Comparison of ENCODE assay signal across 23 cellular contexts in the genomic region with DNA sequence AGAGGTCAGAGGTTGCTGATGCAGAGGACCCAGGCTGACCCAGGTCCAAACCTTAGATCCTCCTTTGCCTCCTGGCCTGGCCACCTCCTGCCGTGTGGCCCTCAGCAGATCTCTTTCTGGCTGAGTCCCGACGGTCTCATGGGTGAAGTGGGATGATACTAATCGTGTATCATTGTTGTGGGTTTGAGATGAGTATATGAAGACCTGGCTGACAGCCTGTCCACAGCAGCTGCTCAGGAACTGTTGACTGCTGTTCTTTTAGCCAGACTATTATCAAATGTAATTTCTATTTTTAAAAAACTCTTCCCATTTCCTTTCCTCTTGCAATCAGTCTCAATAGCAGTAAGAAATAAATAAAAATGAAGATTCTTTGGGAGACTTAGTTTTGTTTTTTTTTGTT.
"Had no signal": no experiment of that assay in that cellular context is flagged by ENCODE, and none has a peak within 500 bp of the region (broad histone marks: within the 10 kb centered on the region; RNA-seq: fewer than 3 reads in every experiment).

No MANE protein-coding gene starts in this region.

- H3K4me1 ChIP-seq: right lobe of liver, upper lobe of left lung, vagina had no signal

- DNase-seq: activated CD4-positive, alpha-beta T cell treated with anti-CD3 and anti-CD28 coated beads for 1 hour; activated CD4-positive, alpha-beta T cell treated with anti-CD3 and anti-CD28 coated beads, Interleukin-2, amount 10 ng/mL, durations not matched to agents 7 days and 5 days; activated CD8-positive, alpha-beta T cell treated with anti-CD3 and anti-CD28 coated beads for 36 hours; activated naive CD4-positive, alpha-beta T cell; activated T-cell treated with anti-CD3 and anti-CD28 coated beads, Interleukin-2, amount 50 U/mL, for 72 hours; head of caudate nucleus; hypothalamus; immature natural killer cell; kidney; mammary epithelial cell; natural killer cell; stimulated activated CD4-positive, alpha-beta T cell treated with anti-CD3 and anti-CD28 coated beads, Interleukin-4, amount 100 ng/mL, for 24 hours; stimulated activated naive CD8-positive, alpha-beta T cell treated with anti-CD3 and anti-CD28 coated beads, Interleukin-15, amount 100 ng/mL, for 72 hours; substantia nigra; T-helper 2 cell; upper lobe of left lung had no signal

- H3K27ac ChIP-seq: body of pancreas, right lobe of liver, skin epidermis, upper lobe of left lung, vagina had no signal

- H3K9me3 ChIP-seq: body of pancreas, right lobe of liver, upper lobe of left lung, vagina had no signal

- H3K27me3 ChIP-seq: body of pancreas, right lobe of liver, upper lobe of left lung, vagina had no signal

- H3K4me3 ChIP-seq: body of pancreas, right lobe of liver, skin epidermis, upper lobe of left lung, vagina had no signal

- ATAC-seq: activated CD8-positive, alpha-beta T cell treated with anti-CD3 and anti-CD28 coated beads for 36 hours; activated naive CD4-positive, alpha-beta T cell treated with anti-CD3 and anti-CD28 coated beads, Interleukin-2, amount 50 U/mL, for 72 hours; activated T-cell treated with anti-CD3 and anti-CD28 coated beads, Interleukin-2, amount 50 U/mL, for 72 hours; right lobe of liver; stimulated activated effector memory CD8-positive, alpha-beta T cell treated with anti-CD3 and anti-CD28 coated beads, Interleukin-12 subunit alpha, Interleukin-12 subunit beta, amount 100 ng/mL, for 72 hours; stimulated activated naive CD8-positive, alpha-beta T cell treated with anti-CD3 and anti-CD28 coated beads, Interleukin-15, amount 100 ng/mL, for 72 hours; WTC11 had no signal
